Comparison of ENCODE assay signal across 13 cellular contexts in the genomic region with DNA sequence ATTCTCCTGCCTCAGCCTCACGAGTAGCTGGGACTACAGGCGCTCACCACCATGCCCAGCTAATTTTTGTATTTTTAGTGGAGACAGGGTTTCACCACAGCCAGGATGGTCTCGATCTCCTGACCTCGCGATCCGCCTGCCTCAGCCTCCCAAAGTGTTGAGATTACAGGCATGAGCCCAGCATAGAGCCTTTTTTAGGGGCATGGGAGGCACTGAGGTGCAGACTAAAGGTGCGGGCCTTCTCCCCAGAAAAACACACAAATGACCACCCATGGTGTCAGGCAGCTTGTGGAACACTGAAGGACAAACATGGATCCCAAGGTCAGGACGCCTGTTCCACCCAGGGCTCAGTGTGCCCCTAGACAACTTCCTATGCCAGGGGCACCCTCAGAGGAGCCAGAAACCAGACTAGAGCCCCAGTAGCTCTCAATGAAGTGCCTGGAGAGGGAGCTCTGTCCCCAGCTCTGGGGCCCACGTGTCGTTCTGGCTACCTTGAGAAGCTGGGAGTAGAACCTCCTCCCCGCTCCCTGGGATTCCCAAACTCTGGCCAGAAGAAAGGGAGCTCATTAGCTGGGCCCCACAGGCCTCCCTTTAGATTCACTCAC. TPM values are rescaled to one million over a fixed set of nuclear protein-coding genes. Genes with fewer than 3 reads are reported as not detected.
DNase-seq lines count a peak whose midpoint lies in the region; ATAC-seq and TF ChIP-seq lines count a peak whose summit lies in the region.
"Had no signal": no experiment of that assay in that cellular context is flagged by ENCODE, and none has a peak within 500 bp of the region (broad histone marks: within the 10 kb centered on the region; RNA-seq: fewer than 3 reads in every experiment).

No MANE protein-coding gene starts in this region.

- DNase-seq in D341Med (ENCODE audit: low spot score) = peak; percentile 13
- DNase-seq in HCT116 (ENCODE audit: low read depth, low spot score) = no peak
- DNase-seq in activated T-helper 1 cell treated with anti-CD3 and anti-CD28 coated beads, Interleukin-12 subunit alpha, Interleukin-12 subunit beta, Interleukin-2, Interleukin-4 antibody, amounts not matched to agents 30 ng/mL and 10 ng/mL and 1 ng/mL, durations not matched to agents 14 hours and 24 hours and 36 hours (ENCODE audit: low spot score) = no peak
- DNase-seq in mesenteric fat pad (ENCODE audit: low spot score) = peak; percentile 85
- no peak for DNase-seq in RKO (ENCODE audit: low spot score)
- no peak for DNase-seq in HuH-7 (ENCODE audit: low spot score)
- DNase-seq in NCI-H2227 (lab: John Stamatoyannopoulos, UW; ENCODE audit: unreplicated experiment) = no peak
- DNase-seq: NCI-H1417, NCI-H2227 treated with DMSO at 0.1 percent for 48 hours had no signal

- H3K27ac ChIP-seq in HCT116 (ENCODE audit: low read depth, low read length) = no peak overlapping the region
- H3K27ac ChIP-seq: BLaER1, hepatocyte, HL-60 had no signal

- no peaks in the 10 kb centered on the region for H3K4me1 ChIP-seq in HCT116 (ENCODE audit: control insufficient read depth in 1 of 2, insufficient read depth in 2 of 2, low read length in 2 of 2)

- no peak for TF ChIP-seq CTCF in HCT116 (IDR thresholded peaks at IDR 0.05 in 2 of 3, conservative IDR thresholded peaks at IDR 0.05 in 1 of 3; ENCODE audit: borderline replicate concordance in 1 of 3, insufficient read depth in 1 of 3, low read depth in 2 of 3, low read length in 2 of 3)

- peak; percentile 30; the same call in 1 of the 2 replicates for TF ChIP-seq RAD21 in HCT116 (IDR thresholded peaks at IDR 0.05; ENCODE audit: low read depth)

- no peaks in the 10 kb centered on the region for H3K27me3 Mint-ChIP-seq in activated T-helper 1 cell treated with anti-CD3 and anti-CD28 coated beads, Interleukin-12 subunit alpha, Interleukin-12 subunit beta, Interleukin-2, Interleukin-4 antibody, amounts not matched to agents 30 ng/mL and 10 ng/mL and 1 ng/mL, durations not matched to agents 14 hours and 24 hours and 36 hours (ENCODE audit: insufficient read depth)

- H3K4me2 ChIP-seq in HCT116 (ENCODE audit: low read length) = no peak overlapping the region
- H3K4me2 ChIP-seq: hepatocyte had no signal

- no peaks in the 10 kb centered on the region for H3K79me2 ChIP-seq in HCT116 (ENCODE audit: insufficient read depth, low read length)
- H3K79me2 ChIP-seq: hepatocyte had no signal

- no peak for TF ChIP-seq POLR2A in HCT116 (IDR thresholded peaks at IDR 0.05; ENCODE audit: borderline replicate concordance, extremely low read depth, insufficient read depth, insufficient read length)

- peaks cover 80% of the 10 kb centered on the region for H3K4me1 Mint-ChIP-seq in activated T-helper 1 cell treated with anti-CD3 and anti-CD28 coated beads, Interleukin-12 subunit alpha, Interleukin-12 subunit beta, Interleukin-2, Interleukin-4 antibody, amounts not matched to agents 30 ng/mL and 10 ng/mL and 1 ng/mL, durations not matched to agents 14 hours and 24 hours and 36 hours (ENCODE audit: low read depth)

- H2AFZ ChIP-seq in HCT116 (ENCODE audit: low read depth, low read length, poor library complexity, severe bottlenecking) = no peak overlapping the region
- H2AFZ ChIP-seq: hepatocyte had no signal

- RAD21 ChIA-PET in HCT116 (lab: Charles Lee; ENCODE audit: low non-redundant PET in 1 of 2, low total read pairs in 2 of 2, uncharacterized antibody in 2 of 2, unreplicated experiment in 2 of 2) = no interaction called here

- H3K36me3 ChIP-seq in HCT116 (ENCODE audit: control insufficient read depth in 1 of 2, insufficient read depth in 2 of 2, low read length in 2 of 2) = no peaks in the 10 kb centered on the region
- H3K36me3 ChIP-seq: BLaER1 had no signal

- no peak overlapping the region for H3K4me3 ChIP-seq in HCT116 (replicated peaks in 1 of 2; ENCODE audit: low read depth in 1 of 2, low read length in 2 of 2)
- H3K4me3 ChIP-seq: BLaER1, hepatocyte had no signal

- no peaks in the 10 kb centered on the region for H3K9me3 ChIP-seq in HCT116 (ENCODE audit: control insufficient read depth in 1 of 2, insufficient read depth in 1 of 2, low read depth in 1 of 2, low read length in 2 of 2)
- H3K9me3 ChIP-seq: BLaER1 had no signal

- peaks cover 5% of the 10 kb centered on the region for H3K9me3 Mint-ChIP-seq in activated T-helper 1 cell treated with anti-CD3 and anti-CD28 coated beads, Interleukin-12 subunit alpha, Interleukin-12 subunit beta, Interleukin-2, Interleukin-4 antibody, amounts not matched to agents 30 ng/mL and 10 ng/mL and 1 ng/mL, durations not matched to agents 14 hours and 24 hours and 36 hours

- POLR2A ChIA-PET in HCT116 (lab: Charles Lee) = no interaction called here

- peak overlapping the region; percentile 88 for H3K4me3 Mint-ChIP-seq in activated T-helper 1 cell treated with anti-CD3 and anti-CD28 coated beads, Interleukin-12 subunit alpha, Interleukin-12 subunit beta, Interleukin-2, Interleukin-4 antibody, amounts not matched to agents 30 ng/mL and 10 ng/mL and 1 ng/mL, durations not matched to agents 14 hours and 24 hours and 36 hours

- no peaks in the 10 kb centered on the region for H3K9me2 ChIP-seq in HCT116 (ENCODE audit: insufficient read depth)

- intact Hi-C loops in HCT116 (cut with micrococcal nuclease) = loop anchor here (5.0 kb wide), 1 partner anchor 106 kb away; no protein-coding TSS in a partner anchor
- intact Hi-C loops in activated T-helper 1 cell treated with anti-CD3 and anti-CD28 coated beads, Interleukin-12 subunit alpha, Interleukin-12 subunit beta, Interleukin-2, Interleukin-4 antibody, amounts not matched to agents 30 ng/mL and 10 ng/mL and 1 ng/mL, durations not matched to agents 14 hours and 24 hours and 36 hours (cut with micrococcal nuclease) = loop anchor here (5.0 kb wide), 1 partner anchor 106 kb away; no protein-coding TSS in a partner anchor

- H4K20me1 ChIP-seq in HCT116 (ENCODE audit: insufficient read depth) = no peaks in the 10 kb centered on the region
- H4K20me1 ChIP-seq: BLaER1 had no signal

- H3K9ac ChIP-seq in HCT116 (ENCODE audit: low read length) = no peak overlapping the region
- H3K9ac ChIP-seq: BLaER1 had no signal

- H3K27me3 ChIP-seq in HCT116 (ENCODE audit: insufficient read depth, low read length) = no peaks in the 10 kb centered on the region
- H3K27me3 ChIP-seq: BLaER1, hepatocyte had no signal

- peak overlapping the region; percentile 99 for H3K27ac Mint-ChIP-seq in activated T-helper 1 cell treated with anti-CD3 and anti-CD28 coated beads, Interleukin-12 subunit alpha, Interleukin-12 subunit beta, Interleukin-2, Interleukin-4 antibody, amounts not matched to agents 30 ng/mL and 10 ng/mL and 1 ng/mL, durations not matched to agents 14 hours and 24 hours and 36 hours

- ATAC-seq in HCT116 = 0 out of 2 replicates have a peak, but pooled peaks have one; percentile 47

- CTCF ChIA-PET in HCT116 (lab: Charles Lee) = no interaction called here

- no TSS peak for BruUV-seq in HCT116 (replicated peaks; lab: Mats Ljungman, UMichigan)

- H3K36me3 Mint-ChIP-seq in activated T-helper 1 cell treated with anti-CD3 and anti-CD28 coated beads, Interleukin-12 subunit alpha, Interleukin-12 subunit beta, Interleukin-2, Interleukin-4 antibody, amounts not matched to agents 30 ng/mL and 10 ng/mL and 1 ng/mL, durations not matched to agents 14 hours and 24 hours and 36 hours (ENCODE audit: low read depth) = peaks cover 32% of the 10 kb centered on the region

TF ChIP-seq in HCT116, 20 proteins besides CTCF, POLR2A, EP300 and RAD21:
- TF ChIP-seq YY1 (IDR thresholded peaks at IDR 0.05; ENCODE audit: extremely low read depth, insufficient replicate concordance, low read depth, low read length) (no peak), ZNF274 (IDR thresholded peaks at IDR 0.05; ENCODE audit: low read depth, low read length) (no peak), FOSL1 (IDR thresholded peaks at IDR 0.05; ENCODE audit: low read depth) (no peak), CBX3 (IDR thresholded peaks at IDR 0.05; ENCODE audit: low read depth) (no peak), EZH2phosphoT487 (IDR thresholded peaks at IDR 0.05; ENCODE audit: borderline replicate concordance) (no peak), JUND (IDR thresholded peaks at IDR 0.05) (no peak), EGR1 (IDR thresholded peaks at IDR 0.05; ENCODE audit: low read depth) (no peak), SRF (IDR thresholded peaks at IDR 0.05; ENCODE audit: low read depth) (no peak), EZH2 (IDR thresholded peaks at IDR 0.05) (no peak)
- TF ChIP-seq, protein P1, sequence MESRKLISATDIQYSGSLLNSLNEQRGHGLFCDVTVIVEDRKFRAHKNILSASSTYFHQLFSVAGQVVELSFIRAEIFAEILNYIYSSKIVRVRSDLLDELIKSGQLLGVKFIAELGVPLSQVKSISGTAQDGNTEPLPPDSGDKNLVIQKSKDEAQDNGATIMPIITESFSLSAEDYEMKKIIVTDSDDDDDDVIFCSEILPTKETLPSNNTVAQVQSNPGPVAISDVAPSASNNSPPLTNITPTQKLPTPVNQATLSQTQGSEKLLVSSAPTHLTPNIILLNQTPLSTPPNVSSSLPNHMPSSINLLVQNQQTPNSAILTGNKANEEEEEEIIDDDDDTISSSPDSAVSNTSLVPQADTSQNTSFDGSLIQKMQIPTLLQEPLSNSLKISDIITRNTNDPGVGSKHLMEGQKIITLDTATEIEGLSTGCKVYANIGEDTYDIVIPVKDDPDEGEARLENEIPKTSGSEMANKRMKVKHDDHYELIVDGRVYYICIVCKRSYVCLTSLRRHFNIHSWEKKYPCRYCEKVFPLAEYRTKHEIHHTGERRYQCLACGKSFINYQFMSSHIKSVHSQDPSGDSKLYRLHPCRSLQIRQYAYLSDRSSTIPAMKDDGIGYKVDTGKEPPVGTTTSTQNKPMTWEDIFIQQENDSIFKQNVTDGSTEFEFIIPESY (IDR thresholded peaks at IDR 0.05; ENCODE audit: extremely low read depth, insufficient replicate concordance, low read length) = no peak

RNA-seq across cellular contexts. Expression of a gene that starts 21.2 kb away (rescaled TPM):
- total RNA-seq in HCT116 (2021; ENCODE audit: unreplicated experiment) (0.22 TPM), mesenteric fat pad (0.26 TPM)
- 0.20 TPM in 2 replicates for polyA plus RNA-seq in HCT116 (2012)
- 336 and 339 TPM in 2 replicates for total RNA-seq in activated T-helper 1 cell treated with anti-CD3 and anti-CD28 coated beads, Interleukin-12 subunit alpha, Interleukin-12 subunit beta, Interleukin-2, Interleukin-4 antibody, amounts not matched to agents 30 ng/mL and 10 ng/mL and 1 ng/mL, durations not matched to agents 14 hours and 24 hours and 36 hours
- total RNA-seq: hepatocyte, SK-MEL-5 had no signal

Comparison
In these comparisons a context has a peak if more than half of its experiments do, and no peak if none do; other contexts are left out.
1. DNase-seq: peak in D341Med (single experiment) and mesenteric fat pad (single experiment); none in HCT116 (single experiment), activated T-helper 1 cell treated with anti-CD3 and anti-CD28 coated beads, Interleukin-12 subunit alpha, Interleukin-12 subunit beta, Interleukin-2, Interleukin-4 antibody, amounts not matched to agents 30 ng/mL and 10 ng/mL and 1 ng/mL, durations not matched to agents 14 hours and 24 hours and 36 hours (single experiment), RKO (single experiment), HuH-7 (single experiment) and NCI-H2227 (single experiment).
2. RNA of a gene that starts 21.2 kb away (total RNA-seq): 336 to 339 TPM in activated T-helper 1 cell treated with anti-CD3 and anti-CD28 coated beads, Interleukin-12 subunit alpha, Interleukin-12 subunit beta, Interleukin-2, Interleukin-4 antibody, amounts not matched to agents 30 ng/mL and 10 ng/mL and 1 ng/mL, durations not matched to agents 14 hours and 24 hours and 36 hours; 0.26 TPM in mesenteric fat pad (single experiment) and 0.22 TPM in HCT116 (single experiment); every median in the first group is over 100 times any median in the second.